Comparison of ENCODE assay signal across 8 cellular contexts in genomic region chr20:33554914-33555420, GRCh38.
A peak's percentile ranks its signal among the peaks of the same experiment; 100 is the strongest.
DNase-seq lines count a peak whose midpoint lies in the region; TF ChIP-seq lines count a peak whose summit lies in the region.

No MANE protein-coding gene starts in this region.

- no peaks in the 10 kb centered on the region for H3K27me3 ChIP-seq in liver (ENCODE audit: control insufficient read depth in 4 of 4, insufficient read depth in 4 of 4, low read length in 3 of 4)

- H3K4me1 ChIP-seq in liver (ENCODE audit: control insufficient read depth in 4 of 4, insufficient read depth in 4 of 4, low read length in 3 of 4) = peaks cover 13 to 31% (median 21%) of the 10 kb centered on the region in 4 donors

- peaks cover 45% of the 10 kb centered on the region for H3K36me3 Mint-ChIP-seq in type B pancreatic cell

- no peaks in the 10 kb centered on the region for H3K9me3 ChIP-seq in liver (ENCODE audit: control insufficient read depth in 4 of 4, low read length in 3 of 4)

- H3K9ac ChIP-seq in liver (ENCODE audit: low read depth in 1 of 2, low read length in 2 of 2) = peak overlapping the region in 1 of 2 donors; percentile 36

- peak; percentile 57; the same call in 1 of the 2 replicates for TF ChIP-seq POLR2A in Raji (IDR thresholded peaks at IDR 0.05; ENCODE audit: insufficient read depth, low read depth, low read length)

- H3K36me3 ChIP-seq in liver (ENCODE audit: control insufficient read depth in 4 of 4, insufficient read depth in 3 of 4, low read depth in 1 of 4, low read length in 3 of 4) = peaks cover 0 to 2% (median under 1%) of the 10 kb centered on the region in 4 donors

- no peak for TF ChIP-seq CTCF in cardiac fibroblast (IDR thresholded peaks at IDR 0.05; ENCODE audit: low read depth, low read length)
- TF ChIP-seq CTCF in liver (IDR thresholded peaks at IDR 0.05; ENCODE audit: low read depth, low read length, missing input control) = no peak
- no peak for TF ChIP-seq CTCF in type B pancreatic cell (conservative IDR thresholded peaks at IDR 0.05)

- peak; percentile 11 to 18 for TF ChIP-seq RAD21 in liver (IDR thresholded peaks at IDR 0.05)

- no peak overlapping the region for H3K4me3 Mint-ChIP-seq in type B pancreatic cell

- peak; percentile 23 for DNase-seq in stimulated activated CD4-positive, alpha-beta T cell treated with anti-CD3 and anti-CD28 coated beads, Interleukin-15, amount 100 ng/mL, for 24 hours
- DNase-seq in stimulated activated CD4-positive, alpha-beta T cell treated with anti-CD3 and anti-CD28 coated beads, Interleukin-12 subunit alpha, Interleukin-12 subunit beta, amount 100 ng/mL, for 4 hours = no peak
- DNase-seq in HCEC 1CT (peak; percentile 96), LoVo (ENCODE audit: low spot score) (peak; percentile 50), cardiac fibroblast (ENCODE audit: low read depth in 2 of 2) (peak; percentile 91 to 97), type B pancreatic cell (ENCODE audit: extremely low spot score, unreplicated experiment) (no peak)

- peaks cover 34% of the 10 kb centered on the region for H3K4me1 Mint-ChIP-seq in type B pancreatic cell (ENCODE audit: unreplicated experiment)

- H3K4me3 ChIP-seq in cardiac fibroblast (replicated peaks in 1 of 2; ENCODE audit: low read depth in 2 of 2, low read length in 2 of 2) = no peak overlapping the region
- no peak overlapping the region for H3K4me3 ChIP-seq in liver (ENCODE audit: low read depth in 1 of 3, low read length in 3 of 3)

- no peaks in the 10 kb centered on the region for H3K9me3 Mint-ChIP-seq in type B pancreatic cell

- H3K27ac ChIP-seq in liver (ENCODE audit: low read depth in 1 of 2, low read length in 2 of 2) = peak overlapping the region; percentile 58 to 76

- H3K27ac Mint-ChIP-seq in type B pancreatic cell = peak overlapping the region; percentile 90

- WGBS in liver = 15% methylated on average over 2 of the region's 2 CpGs

- no peaks in the 10 kb centered on the region for H3K27me3 Mint-ChIP-seq in type B pancreatic cell

TF ChIP-seq in liver, 16 proteins besides CTCF, POLR2A, EP300 and RAD21:
- TF ChIP-seq HNF4G (IDR thresholded peaks at IDR 0.05) (no peak), FOXA1 (IDR thresholded peaks at IDR 0.05) (peak; percentile 84), FOXA2 (IDR thresholded peaks at IDR 0.05) (peak; percentile 89), YY1 (IDR thresholded peaks at IDR 0.05) (peak; percentile 97), JUND (IDR thresholded peaks at IDR 0.05) (peak in 1 of 2 donors; percentile 38), HNF4A (conservative IDR thresholded peaks at IDR 0.05) (no peak), EGR1 (IDR thresholded peaks at IDR 0.05; ENCODE audit: low read depth in 2 of 2) (no peak), TAF1 (conservative IDR thresholded peaks at IDR 0.05) (peak; percentile 87), RXRA (IDR thresholded peaks at IDR 0.05) (peak in 1 of 2 donors; percentile 44), SP1 (IDR thresholded peaks at IDR 0.05) (peak; percentile 76)
- TF ChIP-seq, protein P1, sequence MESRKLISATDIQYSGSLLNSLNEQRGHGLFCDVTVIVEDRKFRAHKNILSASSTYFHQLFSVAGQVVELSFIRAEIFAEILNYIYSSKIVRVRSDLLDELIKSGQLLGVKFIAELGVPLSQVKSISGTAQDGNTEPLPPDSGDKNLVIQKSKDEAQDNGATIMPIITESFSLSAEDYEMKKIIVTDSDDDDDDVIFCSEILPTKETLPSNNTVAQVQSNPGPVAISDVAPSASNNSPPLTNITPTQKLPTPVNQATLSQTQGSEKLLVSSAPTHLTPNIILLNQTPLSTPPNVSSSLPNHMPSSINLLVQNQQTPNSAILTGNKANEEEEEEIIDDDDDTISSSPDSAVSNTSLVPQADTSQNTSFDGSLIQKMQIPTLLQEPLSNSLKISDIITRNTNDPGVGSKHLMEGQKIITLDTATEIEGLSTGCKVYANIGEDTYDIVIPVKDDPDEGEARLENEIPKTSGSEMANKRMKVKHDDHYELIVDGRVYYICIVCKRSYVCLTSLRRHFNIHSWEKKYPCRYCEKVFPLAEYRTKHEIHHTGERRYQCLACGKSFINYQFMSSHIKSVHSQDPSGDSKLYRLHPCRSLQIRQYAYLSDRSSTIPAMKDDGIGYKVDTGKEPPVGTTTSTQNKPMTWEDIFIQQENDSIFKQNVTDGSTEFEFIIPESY (IDR thresholded peaks at IDR 0.05) = peak; percentile 38
- TF ChIP-seq, protein P2, sequence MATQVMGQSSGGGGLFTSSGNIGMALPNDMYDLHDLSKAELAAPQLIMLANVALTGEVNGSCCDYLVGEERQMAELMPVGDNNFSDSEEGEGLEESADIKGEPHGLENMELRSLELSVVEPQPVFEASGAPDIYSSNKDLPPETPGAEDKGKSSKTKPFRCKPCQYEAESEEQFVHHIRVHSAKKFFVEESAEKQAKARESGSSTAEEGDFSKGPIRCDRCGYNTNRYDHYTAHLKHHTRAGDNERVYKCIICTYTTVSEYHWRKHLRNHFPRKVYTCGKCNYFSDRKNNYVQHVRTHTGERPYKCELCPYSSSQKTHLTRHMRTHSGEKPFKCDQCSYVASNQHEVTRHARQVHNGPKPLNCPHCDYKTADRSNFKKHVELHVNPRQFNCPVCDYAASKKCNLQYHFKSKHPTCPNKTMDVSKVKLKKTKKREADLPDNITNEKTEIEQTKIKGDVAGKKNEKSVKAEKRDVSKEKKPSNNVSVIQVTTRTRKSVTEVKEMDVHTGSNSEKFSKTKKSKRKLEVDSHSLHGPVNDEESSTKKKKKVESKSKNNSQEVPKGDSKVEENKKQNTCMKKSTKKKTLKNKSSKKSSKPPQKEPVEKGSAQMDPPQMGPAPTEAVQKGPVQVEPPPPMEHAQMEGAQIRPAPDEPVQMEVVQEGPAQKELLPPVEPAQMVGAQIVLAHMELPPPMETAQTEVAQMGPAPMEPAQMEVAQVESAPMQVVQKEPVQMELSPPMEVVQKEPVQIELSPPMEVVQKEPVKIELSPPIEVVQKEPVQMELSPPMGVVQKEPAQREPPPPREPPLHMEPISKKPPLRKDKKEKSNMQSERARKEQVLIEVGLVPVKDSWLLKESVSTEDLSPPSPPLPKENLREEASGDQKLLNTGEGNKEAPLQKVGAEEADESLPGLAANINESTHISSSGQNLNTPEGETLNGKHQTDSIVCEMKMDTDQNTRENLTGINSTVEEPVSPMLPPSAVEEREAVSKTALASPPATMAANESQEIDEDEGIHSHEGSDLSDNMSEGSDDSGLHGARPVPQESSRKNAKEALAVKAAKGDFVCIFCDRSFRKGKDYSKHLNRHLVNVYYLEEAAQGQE (IDR thresholded peaks at IDR 0.05) = peak; percentile 88

Comparison
In these comparisons a context has a peak if more than half of its experiments do, and no peak if none do; other contexts are left out.
1. DNase-seq: peak in stimulated activated CD4-positive, alpha-beta T cell treated with anti-CD3 and anti-CD28 coated beads, Interleukin-15, amount 100 ng/mL, for 24 hours (single experiment), HCEC 1CT (single experiment), LoVo (single experiment) and cardiac fibroblast (2 of 2); none in stimulated activated CD4-positive, alpha-beta T cell treated with anti-CD3 and anti-CD28 coated beads, Interleukin-12 subunit alpha, Interleukin-12 subunit beta, amount 100 ng/mL, for 4 hours (single experiment) and type B pancreatic cell (single experiment).